25 cellular contexts compared by ENCODE assay signal in genomic region chr5:163773181-163773580, GRCh38.
"Had no signal": no experiment of that assay in that cellular context is flagged by ENCODE, and none has a peak within 500 bp of the region (broad histone marks: within the 10 kb centered on the region; RNA-seq: fewer than 3 reads in every experiment).

No MANE protein-coding gene starts in this region.

- H3K79me2 ChIP-seq: parathyroid adenoma had no signal

- DNase-seq: hypothalamus; immature natural killer cell; kidney; left colon; left ventricle myocardium inferior; midbrain; mucosa of descending colon; naive thymus-derived CD4-positive, alpha-beta T cell; occipital lobe; stimulated activated CD4-positive, alpha-beta T cell treated with anti-CD3 and anti-CD28 coated beads, Interleukin-4, amount 100 ng/mL, for 4 hours; stimulated activated CD8-positive, alpha-beta memory T cell treated with anti-CD3 and anti-CD28 coated beads, Interleukin-4, amount 100 ng/mL, for 48 hours; stimulated activated naive CD4-positive, alpha-beta T cell treated with Interleukin-2 at 50 U/mL for 16 hours; stimulated activated naive CD8-positive, alpha-beta T cell treated with anti-CD3 and anti-CD28 coated beads, Interleukin-15, amount 100 ng/mL, for 72 hours; substantia nigra had no signal

- H3K27me3 ChIP-seq: neural progenitor cell, neutrophil, right atrium auricular region, tibial nerve, vagina had no signal

- H3K27ac ChIP-seq: left ventricle myocardium inferior, neural progenitor cell, neutrophil, parathyroid adenoma, right atrium auricular region, skin epidermis, tibial nerve, vagina had no signal

- H3K9ac ChIP-seq: neural progenitor cell, parathyroid adenoma had no signal

- ATAC-seq: left colon; mucosa of descending colon; naive thymus-derived CD4-positive, alpha-beta T cell; natural killer cell treated with Interleukin-12 subunit alpha and Interleukin-12 subunit beta and Interleukin-15 and Interleukin-18, amount 100 ng/mL, for 72 hours; sciatic nerve; stimulated activated memory B cell treated with anti-CD40 and anti-IgM and Interleukin-4, amounts not matched to agents 10 μg/mL and 1 μg/mL and 100 μg/mL, for 72 hours; stimulated activated naive CD8-positive, alpha-beta T cell treated with anti-CD3 and anti-CD28 coated beads, Interleukin-15, amount 100 ng/mL, for 72 hours had no signal

- H3K36me3 ChIP-seq: left ventricle myocardium inferior, neural progenitor cell, neutrophil, right atrium auricular region, tibial nerve, vagina had no signal

- H3K4me1 ChIP-seq: left ventricle myocardium inferior, parathyroid adenoma, right atrium auricular region, tibial nerve, vagina had no signal

- H3K9me3 ChIP-seq: left ventricle myocardium inferior, mucosa of descending colon, neutrophil, right atrium auricular region, tibial nerve, vagina had no signal

- H3K4me3 ChIP-seq: left ventricle myocardium inferior, lung, mucosa of descending colon, neural progenitor cell, right atrium auricular region, skin epidermis, tibial nerve, vagina had no signal
